ENCODE assay signal across 14 cellular contexts in genomic region chr3:25429441-25429907, GRCh38. TPM values are rescaled to one million over a fixed set of nuclear protein-coding genes. Genes with fewer than 3 reads are reported as not detected.
DNase-seq lines count a peak whose midpoint lies in the region; FAIRE-seq and TF ChIP-seq lines count a peak whose summit lies in the region.
"Had no signal": no experiment of that assay in that cellular context is flagged by ENCODE, and none has a peak within 500 bp of the region (broad histone marks: within the 10 kb centered on the region; RNA-seq: fewer than 3 reads in every experiment).

No MANE protein-coding gene starts in this region.

- TF ChIP-seq CTCF in HFFc6 (IDR thresholded peaks at IDR 0.05) (no peak), choroid plexus epithelial cell (conservative IDR thresholded peaks at IDR 0.05; ENCODE audit: low read depth, low read length) (no peak), mesothelial cell of epicardium (IDR thresholded peaks at IDR 0.05; ENCODE audit: unreplicated experiment) (no peak)

- H3K27ac ChIP-seq in subcutaneous abdominal adipose tissue (ENCODE audit: low read depth, low read length): peak overlapping the region; percentile 28

- H3K27me3 Mint-ChIP-seq in HFFc6 (ENCODE audit: insufficient read depth) (peaks cover under 1% of the 10 kb centered on the region), mesothelial cell of epicardium (ENCODE audit: low read depth) (no peaks in the 10 kb centered on the region)

- H3K9me3 ChIP-seq in subcutaneous abdominal adipose tissue (ENCODE audit: control insufficient read depth in 5 of 5, low read length in 5 of 5): no peaks in the 10 kb centered on the region

- peaks cover 3 to 31% (median 20%) of the 10 kb centered on the region in 5 donors for H3K4me1 ChIP-seq in subcutaneous abdominal adipose tissue (ENCODE audit: control insufficient read depth in 5 of 5, insufficient read depth in 5 of 5, low read length in 5 of 5)

- H3K27me3 ChIP-seq in subcutaneous abdominal adipose tissue (ENCODE audit: control insufficient read depth in 5 of 5, insufficient read depth in 4 of 5, low read length in 5 of 5): peaks cover 0 to 2% (median 0%) of the 10 kb centered on the region in 5 donors

- H3K9ac ChIP-seq in subcutaneous abdominal adipose tissue (ENCODE audit: low read length in 5 of 5): no peak overlapping the region

- FAIRE-seq in GM12891 (lab: Jason Lieb, UNC): no peak
- FAIRE-seq: GM12878, keratinocyte, small intestine had no signal

- no peak for TF ChIP-seq POLR2A in GM12891 (IDR thresholded peaks at IDR 0.05; ENCODE audit: low read depth, low read length)

- peak overlapping the region; percentile 88; the same call in 1 of the 2 replicates for H3K4me3 Mint-ChIP-seq in HFFc6
- peak overlapping the region; percentile 100 for H3K4me3 Mint-ChIP-seq in mesothelial cell of epicardium
- H3K4me3 Mint-ChIP-seq: activated CD4-positive, alpha-beta T cell treated with anti-CD3 and anti-CD28 coated beads for 36 hours had no signal

- DNase-seq in HFFc6 (no peak), choroid plexus epithelial cell (ENCODE audit: low read depth) (peak; percentile 40), mesothelial cell of epicardium (ENCODE audit: low spot score in 2 of 2, unreplicated experiment in 2 of 2) (no peak), iPS-NIHi7 (ENCODE audit: extremely low spot score) (no peak), dedifferentiated amniotic fluid mesenchymal stem cell (ENCODE audit: extremely low spot score) (no peak), DMS 273 treated with DMSO at 0.1 percent for 48 hours (lab: John Stamatoyannopoulos, UW) (no peak), GM12891 (ENCODE audit: insufficient read length, low spot score) (no peak)
- DNase-seq: activated CD4-positive, alpha-beta T cell treated with anti-CD3 and anti-CD28 coated beads for 36 hours; activated gamma-delta T cell; NCI-H524; small intestine had no signal

- H3K9me3 Mint-ChIP-seq in HFFc6: no peaks in the 10 kb centered on the region
- H3K9me3 Mint-ChIP-seq in mesothelial cell of epicardium: no peaks in the 10 kb centered on the region

- H3K4me1 Mint-ChIP-seq in HFFc6 (ENCODE audit: low read depth) (peaks cover 50% of the 10 kb centered on the region; the same call in 1 of the 2 replicates), mesothelial cell of epicardium (peaks cover 59% of the 10 kb centered on the region)

- peak overlapping the region; percentile 77 for H3K4me3 ChIP-seq in choroid plexus epithelial cell (ENCODE audit: low read depth, low read length)
- H3K4me3 ChIP-seq in subcutaneous abdominal adipose tissue (ENCODE audit: low read depth in 1 of 5, low read length in 5 of 5): peak overlapping the region in 4 of 5 donors; percentile 20 to 75 (median 50)
- H3K4me3 ChIP-seq: GM12878 had no signal

- no peaks in the 10 kb centered on the region for H3K36me3 Mint-ChIP-seq in HFFc6 (ENCODE audit: low read depth)
- H3K36me3 Mint-ChIP-seq in mesothelial cell of epicardium: no peaks in the 10 kb centered on the region

- H3K27ac Mint-ChIP-seq in HFFc6: no peak overlapping the region
- peak overlapping the region; percentile 100 for H3K27ac Mint-ChIP-seq in mesothelial cell of epicardium
- H3K27ac Mint-ChIP-seq: activated CD4-positive, alpha-beta T cell treated with anti-CD3 and anti-CD28 coated beads for 36 hours had no signal

- H3K36me3 ChIP-seq in subcutaneous abdominal adipose tissue (ENCODE audit: control insufficient read depth in 5 of 5, insufficient read depth in 5 of 5, low read length in 5 of 5): no peaks in the 10 kb centered on the region

TF ChIP-seq in GM12891, 5 proteins besides CTCF, POLR2A, EP300 and RAD21:
- no peak for TF ChIP-seq TAF1 (IDR thresholded peaks at IDR 0.05; ENCODE audit: low read depth, low read length)
- TF ChIP-seq POLR2AphosphoS5 (IDR thresholded peaks at IDR 0.05; ENCODE audit: low read depth, low read length): no peak
- TF ChIP-seq PAX5 (IDR thresholded peaks at IDR 0.05; ENCODE audit: insufficient read depth, low read length, severe bottlenecking): no peak
- TF ChIP-seq POU2F2 (IDR thresholded peaks at IDR 0.05; ENCODE audit: low read depth, low read length): no peak
- TF ChIP-seq SPI1 (IDR thresholded peaks at IDR 0.05; ENCODE audit: low read depth, low read length): no peak

RNA-seq across cellular contexts. Expression of gene RARB, which starts 1.4 kb away (rescaled TPM):
- 1 to 10 TPM in 4 of 6 experiments, not detected in 2; 1.6 to 2.4 (median 1.8) TPM for total RNA-seq in HFFc6 (2021; fragmentation: NEBNext Ultra II Directional; extraction: Animal tissue kit (Norgen Biotek cat#: 25700))
- total RNA-seq in mesothelial cell of epicardium: 106 to 117 TPM (median 117 TPM) in 3 replicates
- not detected for polyA plus RNA-seq in GM12891 (2012; ENCODE audit: low read depth, missing spikeins)
- total RNA-seq: activated CD4-positive, alpha-beta T cell treated with anti-CD3 and anti-CD28 coated beads for 36 hours; GM12878 had no signal

Comparison
In these comparisons a context has a peak if more than half of its experiments do, and no peak if none do; other contexts are left out.
1. RNA of gene RARB, which starts 1.4 kb away (total RNA-seq): 106 to 117 TPM in mesothelial cell of epicardium; 1.6 to 2.4 TPM in HFFc6; every median in the first group is over 10 times any median in the second.